2 cellular contexts compared by ENCODE assay signal in the genomic region with DNA sequence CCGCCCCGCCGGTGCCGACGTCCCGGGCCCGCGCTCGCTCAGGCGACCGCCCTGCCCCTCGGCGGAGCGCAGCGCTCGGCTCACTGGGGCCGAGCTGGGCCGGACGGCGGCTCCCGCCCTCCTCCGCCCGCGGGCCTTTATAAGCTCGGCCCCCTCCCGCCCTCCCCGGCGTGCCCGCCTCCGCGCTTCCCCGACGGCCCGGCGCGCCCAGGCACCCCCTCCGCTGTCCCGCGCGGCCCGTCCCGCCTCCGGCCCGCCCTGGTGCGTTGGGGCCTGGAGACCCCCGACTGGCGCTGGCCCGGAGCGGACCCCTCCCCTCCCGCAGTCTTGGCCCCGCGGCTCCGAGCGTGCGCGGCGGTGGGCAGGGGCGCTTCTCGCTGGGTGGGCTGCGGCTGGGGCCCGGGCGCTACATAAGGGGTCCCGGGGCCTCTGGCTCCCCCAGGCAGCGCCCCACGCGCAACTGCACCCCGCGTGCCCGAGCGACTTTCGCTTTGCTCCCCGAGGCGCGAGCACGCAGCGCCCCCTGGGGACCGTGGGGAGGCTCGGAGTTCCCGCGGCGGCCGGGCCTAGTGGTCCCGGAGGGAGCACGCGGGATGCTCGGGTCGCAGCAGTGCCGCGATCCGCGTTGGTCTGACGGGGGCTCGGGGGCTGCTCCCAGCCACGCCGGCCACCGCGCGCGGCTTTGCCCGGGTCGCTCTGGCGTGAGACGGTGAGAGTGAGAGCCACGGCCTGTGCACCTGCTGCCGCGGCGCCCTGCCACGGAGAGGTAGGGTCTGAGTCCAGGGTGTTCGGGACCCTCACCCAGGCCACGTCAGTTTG.
TF ChIP-seq lines count a peak whose summit lies in the region.

A gene with protein sequence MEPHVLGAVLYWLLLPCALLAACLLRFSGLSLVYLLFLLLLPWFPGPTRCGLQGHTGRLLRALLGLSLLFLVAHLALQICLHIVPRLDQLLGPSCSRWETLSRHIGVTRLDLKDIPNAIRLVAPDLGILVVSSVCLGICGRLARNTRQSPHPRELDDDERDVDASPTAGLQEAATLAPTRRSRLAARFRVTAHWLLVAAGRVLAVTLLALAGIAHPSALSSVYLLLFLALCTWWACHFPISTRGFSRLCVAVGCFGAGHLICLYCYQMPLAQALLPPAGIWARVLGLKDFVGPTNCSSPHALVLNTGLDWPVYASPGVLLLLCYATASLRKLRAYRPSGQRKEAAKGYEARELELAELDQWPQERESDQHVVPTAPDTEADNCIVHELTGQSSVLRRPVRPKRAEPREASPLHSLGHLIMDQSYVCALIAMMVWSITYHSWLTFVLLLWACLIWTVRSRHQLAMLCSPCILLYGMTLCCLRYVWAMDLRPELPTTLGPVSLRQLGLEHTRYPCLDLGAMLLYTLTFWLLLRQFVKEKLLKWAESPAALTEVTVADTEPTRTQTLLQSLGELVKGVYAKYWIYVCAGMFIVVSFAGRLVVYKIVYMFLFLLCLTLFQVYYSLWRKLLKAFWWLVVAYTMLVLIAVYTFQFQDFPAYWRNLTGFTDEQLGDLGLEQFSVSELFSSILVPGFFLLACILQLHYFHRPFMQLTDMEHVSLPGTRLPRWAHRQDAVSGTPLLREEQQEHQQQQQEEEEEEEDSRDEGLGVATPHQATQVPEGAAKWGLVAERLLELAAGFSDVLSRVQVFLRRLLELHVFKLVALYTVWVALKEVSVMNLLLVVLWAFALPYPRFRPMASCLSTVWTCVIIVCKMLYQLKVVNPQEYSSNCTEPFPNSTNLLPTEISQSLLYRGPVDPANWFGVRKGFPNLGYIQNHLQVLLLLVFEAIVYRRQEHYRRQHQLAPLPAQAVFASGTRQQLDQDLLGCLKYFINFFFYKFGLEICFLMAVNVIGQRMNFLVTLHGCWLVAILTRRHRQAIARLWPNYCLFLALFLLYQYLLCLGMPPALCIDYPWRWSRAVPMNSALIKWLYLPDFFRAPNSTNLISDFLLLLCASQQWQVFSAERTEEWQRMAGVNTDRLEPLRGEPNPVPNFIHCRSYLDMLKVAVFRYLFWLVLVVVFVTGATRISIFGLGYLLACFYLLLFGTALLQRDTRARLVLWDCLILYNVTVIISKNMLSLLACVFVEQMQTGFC (N-terminal part only) (minus strand): TSS at position 115 of the 819 bp plus-strand sequence. CDS start 256 bp downstream, outside the sequence.

TF ChIP-seq in HCT116, 20 proteins besides CTCF, POLR2A, EP300 and RAD21:
- TF ChIP-seq, protein P1, sequence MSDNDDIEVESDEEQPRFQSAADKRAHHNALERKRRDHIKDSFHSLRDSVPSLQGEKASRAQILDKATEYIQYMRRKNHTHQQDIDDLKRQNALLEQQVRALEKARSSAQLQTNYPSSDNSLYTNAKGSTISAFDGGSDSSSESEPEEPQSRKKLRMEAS (IDR thresholded peaks at IDR 0.05), result no peak
- peak; percentile 68; the same call in 1 of the 2 replicates for TF ChIP-seq ZFX (IDR thresholded peaks at IDR 0.05)
- TF ChIP-seq YY1 (IDR thresholded peaks at IDR 0.05; ENCODE audit: extremely low read depth, insufficient replicate concordance, low read depth, low read length), result peak; percentile 39
- no peak for TF ChIP-seq CEBPB (IDR thresholded peaks at IDR 0.05; ENCODE audit: low read depth)
- TF ChIP-seq ELF1 (IDR thresholded peaks at IDR 0.05; ENCODE audit: borderline replicate concordance, low read depth), result no peak
- TF ChIP-seq SP1 (IDR thresholded peaks at IDR 0.05; ENCODE audit: low read depth), result no peak
- peak; percentile 93 for TF ChIP-seq POLR2AphosphoS5 (IDR thresholded peaks at IDR 0.05; ENCODE audit: low read depth, low read length)
TF ChIP-seq in HCT116: peak in this region for 3.

TF ChIP-seq in SK-N-SH treated with all-trans-retinoic acid at 6 μM for 48 hours, 23 proteins besides CTCF, POLR2A, EP300 and RAD21:
- TF ChIP-seq ISL1 (CRISPR knock-in tag; IDR thresholded peaks at IDR 0.05) (no peak), BACH2 (CRISPR knock-in tag; IDR thresholded peaks at IDR 0.05; ENCODE audit: borderline replicate concordance) (no peak), TCF4 (CRISPR knock-in tag; IDR thresholded peaks at IDR 0.05; ENCODE audit: borderline replicate concordance) (no peak), PPARA (CRISPR knock-in tag; IDR thresholded peaks at IDR 0.05; ENCODE audit: borderline replicate concordance) (no peak), ZNF565 (CRISPR knock-in tag; conservative IDR thresholded peaks at IDR 0.05; ENCODE audit: low read depth) (no peak), RARB (CRISPR knock-in tag; IDR thresholded peaks at IDR 0.05) (no peak), GLIS3 (CRISPR knock-in tag; IDR thresholded peaks at IDR 0.05) (no peak), ZFP30 (CRISPR knock-in tag; IDR thresholded peaks at IDR 0.05) (no peak), ARNTL (CRISPR knock-in tag; IDR thresholded peaks at IDR 0.05; ENCODE audit: borderline replicate concordance, low read depth) (no peak), CSDC2 (CRISPR knock-in tag; IDR thresholded peaks at IDR 0.05) (no peak), OSR1 (CRISPR knock-in tag; IDR thresholded peaks at IDR 0.05) (no peak), TOX (CRISPR knock-in tag; IDR thresholded peaks at IDR 0.05; ENCODE audit: borderline replicate concordance) (no peak)
- TF ChIP-seq, protein P2, sequence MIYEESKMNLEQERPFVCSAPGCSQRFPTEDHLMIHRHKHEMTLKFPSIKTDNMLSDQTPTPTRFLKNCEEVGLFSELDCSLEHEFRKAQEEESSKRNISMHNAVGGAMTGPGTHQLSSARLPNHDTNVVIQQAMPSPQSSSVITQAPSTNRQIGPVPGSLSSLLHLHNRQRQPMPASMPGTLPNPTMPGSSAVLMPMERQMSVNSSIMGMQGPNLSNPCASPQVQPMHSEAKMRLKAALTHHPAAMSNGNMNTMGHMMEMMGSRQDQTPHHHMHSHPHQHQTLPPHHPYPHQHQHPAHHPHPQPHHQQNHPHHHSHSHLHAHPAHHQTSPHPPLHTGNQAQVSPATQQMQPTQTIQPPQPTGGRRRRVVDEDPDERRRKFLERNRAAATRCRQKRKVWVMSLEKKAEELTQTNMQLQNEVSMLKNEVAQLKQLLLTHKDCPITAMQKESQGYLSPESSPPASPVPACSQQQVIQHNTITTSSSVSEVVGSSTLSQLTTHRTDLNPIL (CRISPR knock-in tag; IDR thresholded peaks at IDR 0.05; ENCODE audit: low read depth), result no peak
- TF ChIP-seq, protein P3, sequence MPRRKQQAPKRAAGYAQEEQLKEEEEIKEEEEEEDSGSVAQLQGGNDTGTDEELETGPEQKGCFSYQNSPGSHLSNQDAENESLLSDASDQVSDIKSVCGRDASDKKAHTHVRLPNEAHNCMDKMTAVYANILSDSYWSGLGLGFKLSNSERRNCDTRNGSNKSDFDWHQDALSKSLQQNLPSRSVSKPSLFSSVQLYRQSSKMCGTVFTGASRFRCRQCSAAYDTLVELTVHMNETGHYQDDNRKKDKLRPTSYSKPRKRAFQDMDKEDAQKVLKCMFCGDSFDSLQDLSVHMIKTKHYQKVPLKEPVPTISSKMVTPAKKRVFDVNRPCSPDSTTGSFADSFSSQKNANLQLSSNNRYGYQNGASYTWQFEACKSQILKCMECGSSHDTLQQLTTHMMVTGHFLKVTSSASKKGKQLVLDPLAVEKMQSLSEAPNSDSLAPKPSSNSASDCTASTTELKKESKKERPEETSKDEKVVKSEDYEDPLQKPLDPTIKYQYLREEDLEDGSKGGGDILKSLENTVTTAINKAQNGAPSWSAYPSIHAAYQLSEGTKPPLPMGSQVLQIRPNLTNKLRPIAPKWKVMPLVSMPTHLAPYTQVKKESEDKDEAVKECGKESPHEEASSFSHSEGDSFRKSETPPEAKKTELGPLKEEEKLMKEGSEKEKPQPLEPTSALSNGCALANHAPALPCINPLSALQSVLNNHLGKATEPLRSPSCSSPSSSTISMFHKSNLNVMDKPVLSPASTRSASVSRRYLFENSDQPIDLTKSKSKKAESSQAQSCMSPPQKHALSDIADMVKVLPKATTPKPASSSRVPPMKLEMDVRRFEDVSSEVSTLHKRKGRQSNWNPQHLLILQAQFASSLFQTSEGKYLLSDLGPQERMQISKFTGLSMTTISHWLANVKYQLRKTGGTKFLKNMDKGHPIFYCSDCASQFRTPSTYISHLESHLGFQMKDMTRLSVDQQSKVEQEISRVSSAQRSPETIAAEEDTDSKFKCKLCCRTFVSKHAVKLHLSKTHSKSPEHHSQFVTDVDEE (CRISPR knock-in tag; IDR thresholded peaks at IDR 0.05), result no peak
- TF ChIP-seq, protein P4, sequence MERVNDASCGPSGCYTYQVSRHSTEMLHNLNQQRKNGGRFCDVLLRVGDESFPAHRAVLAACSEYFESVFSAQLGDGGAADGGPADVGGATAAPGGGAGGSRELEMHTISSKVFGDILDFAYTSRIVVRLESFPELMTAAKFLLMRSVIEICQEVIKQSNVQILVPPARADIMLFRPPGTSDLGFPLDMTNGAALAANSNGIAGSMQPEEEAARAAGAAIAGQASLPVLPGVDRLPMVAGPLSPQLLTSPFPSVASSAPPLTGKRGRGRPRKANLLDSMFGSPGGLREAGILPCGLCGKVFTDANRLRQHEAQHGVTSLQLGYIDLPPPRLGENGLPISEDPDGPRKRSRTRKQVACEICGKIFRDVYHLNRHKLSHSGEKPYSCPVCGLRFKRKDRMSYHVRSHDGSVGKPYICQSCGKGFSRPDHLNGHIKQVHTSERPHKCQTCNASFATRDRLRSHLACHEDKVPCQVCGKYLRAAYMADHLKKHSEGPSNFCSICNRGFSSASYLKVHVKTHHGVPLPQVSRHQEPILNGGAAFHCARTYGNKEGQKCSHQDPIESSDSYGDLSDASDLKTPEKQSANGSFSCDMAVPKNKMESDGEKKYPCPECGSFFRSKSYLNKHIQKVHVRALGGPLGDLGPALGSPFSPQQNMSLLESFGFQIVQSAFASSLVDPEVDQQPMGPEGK (CRISPR knock-in tag; IDR thresholded peaks at IDR 0.05; ENCODE audit: borderline replicate concordance), result no peak
